ENCODE assay signal across 1 cellular context in the genomic region with DNA sequence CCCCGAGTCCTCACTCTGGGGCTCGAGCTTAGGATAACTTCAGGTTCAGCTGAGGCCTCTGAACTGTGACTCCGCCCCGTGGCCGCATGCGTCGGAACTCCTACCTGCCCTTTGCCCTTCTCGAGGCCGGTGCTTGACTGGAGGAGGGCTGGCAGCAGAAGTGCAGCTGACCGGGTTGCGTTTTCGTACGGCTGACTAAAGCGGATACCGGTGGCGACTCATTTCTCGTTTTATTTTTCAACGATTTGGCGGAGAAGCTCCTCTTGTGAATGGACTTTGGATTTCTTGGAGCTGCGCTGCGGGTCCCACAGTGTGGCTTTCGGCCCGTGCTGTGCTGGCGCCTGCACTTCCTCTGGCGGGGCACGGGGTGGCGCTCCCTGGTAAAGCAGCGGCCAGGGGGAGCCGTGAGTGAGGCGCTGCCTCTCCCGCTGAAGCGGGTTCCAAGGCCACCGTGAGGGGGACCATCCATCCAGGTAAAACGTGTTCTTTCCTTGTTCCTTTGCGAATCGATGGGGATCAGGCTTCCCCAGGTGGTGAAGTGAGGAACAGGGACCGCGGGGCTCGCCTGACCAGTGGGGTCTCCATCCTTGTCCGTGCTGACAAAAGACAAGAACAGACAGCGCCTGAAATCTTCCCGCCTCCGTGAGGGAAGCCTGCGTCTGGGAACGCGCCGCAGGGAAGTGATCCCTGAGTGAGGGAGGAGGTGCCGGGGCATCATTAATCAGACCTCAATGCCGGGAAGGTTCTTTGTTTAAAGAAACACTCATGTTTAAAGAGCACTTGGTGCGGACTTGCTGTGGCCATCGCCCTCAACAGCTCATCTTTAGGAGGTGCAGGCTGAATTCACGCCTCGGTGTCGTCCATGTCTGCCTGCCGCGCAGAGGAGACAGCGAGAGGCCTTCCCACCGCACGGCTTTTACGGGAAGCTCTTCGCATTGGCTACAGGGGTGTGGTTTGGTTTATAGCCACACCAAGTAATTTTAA.
TF ChIP-seq lines count a peak whose summit lies in the region.

No MANE protein-coding gene starts in this region.

TF ChIP-seq in HepG2, 621 proteins besides CTCF, POLR2A, EP300 and RAD21 (continued from another document and continues in another):
- TF ChIP-seq, protein P1, sequence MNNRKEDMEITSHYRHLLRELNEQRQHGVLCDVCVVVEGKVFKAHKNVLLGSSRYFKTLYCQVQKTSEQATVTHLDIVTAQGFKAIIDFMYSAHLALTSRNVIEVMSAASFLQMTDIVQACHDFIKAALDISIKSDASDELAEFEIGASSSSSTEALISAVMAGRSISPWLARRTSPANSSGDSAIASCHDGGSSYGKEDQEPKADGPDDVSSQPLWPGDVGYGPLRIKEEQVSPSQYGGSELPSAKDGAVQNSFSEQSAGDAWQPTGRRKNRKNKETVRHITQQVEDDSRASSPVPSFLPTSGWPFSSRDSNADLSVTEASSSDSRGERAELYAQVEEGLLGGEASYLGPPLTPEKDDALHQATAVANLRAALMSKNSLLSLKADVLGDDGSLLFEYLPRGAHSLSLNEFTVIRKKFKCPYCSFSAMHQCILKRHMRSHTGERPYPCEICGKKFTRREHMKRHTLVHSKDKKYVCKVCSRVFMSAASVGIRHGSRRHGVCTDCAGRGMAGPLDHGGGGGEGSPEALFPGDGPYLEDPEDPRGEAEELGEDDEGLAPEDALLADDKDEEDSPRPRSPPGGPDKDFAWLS (CRISPR knock-in tag; IDR thresholded peaks at IDR 0.05; ENCODE audit: borderline replicate concordance): peak; percentile 20; the same call in 1 of the 2 replicates
- TF ChIP-seq ZNF441 (CRISPR knock-in tag; IDR thresholded peaks at IDR 0.05; ENCODE audit: borderline replicate concordance) (peak; percentile 86), MBD4 (IDR thresholded peaks at IDR 0.05; ENCODE audit: borderline replicate concordance, low read length) (no peak), ZNF281 (CRISPR knock-in tag; IDR thresholded peaks at IDR 0.05; ENCODE audit: borderline replicate concordance) (no peak; the same call in 1 of the 2 replicates), BORCS8-MEF2B (CRISPR knock-in tag; IDR thresholded peaks at IDR 0.05) (peak; percentile 85; the same call in 1 of the 2 replicates), HOXA9 (CRISPR knock-in tag; IDR thresholded peaks at IDR 0.05; ENCODE audit: borderline replicate concordance) (peak; percentile 62; the same call in 1 of the 2 replicates), ZBTB8A (CRISPR knock-in tag; IDR thresholded peaks at IDR 0.05; ENCODE audit: borderline replicate concordance, low read depth) (peak; percentile 93; the same call in 1 of the 2 replicates), SRSF4 (IDR thresholded peaks at IDR 0.05; ENCODE audit: low read depth, low read length, poor library complexity, severe bottlenecking) (no peak), ZNF101 (CRISPR knock-in tag; IDR thresholded peaks at IDR 0.05; ENCODE audit: borderline replicate concordance, low read depth) (peak; percentile 74; the same call in 1 of the 2 replicates), JUND (CRISPR knock-in tag; IDR thresholded peaks at IDR 0.05) (peak; percentile 24; the same call in 1 of the 2 replicates), FOXJ3 (CRISPR knock-in tag; IDR thresholded peaks at IDR 0.05; ENCODE audit: borderline replicate concordance) (no peak), E2F1 (CRISPR knock-in tag; IDR thresholded peaks at IDR 0.05) (no peak), CREB3 (CRISPR knock-in tag; IDR thresholded peaks at IDR 0.05) (no peak), E2F2 (CRISPR knock-in tag; IDR thresholded peaks at IDR 0.05; ENCODE audit: borderline replicate concordance) (no peak), RFXAP (CRISPR knock-in tag; IDR thresholded peaks at IDR 0.05; ENCODE audit: borderline replicate concordance) (no peak; the same call in 1 of the 2 replicates), THAP9 (CRISPR knock-in tag; IDR thresholded peaks at IDR 0.05; ENCODE audit: borderline replicate concordance) (peak; percentile 98), KAT8 (CRISPR knock-in tag; IDR thresholded peaks at IDR 0.05) (peak; percentile 45; the same call in 1 of the 2 replicates), ZNF598 (CRISPR knock-in tag; IDR thresholded peaks at IDR 0.05; ENCODE audit: borderline replicate concordance) (peak; percentile 92; the same call in 1 of the 2 replicates), KLF12 (CRISPR knock-in tag; IDR thresholded peaks at IDR 0.05; ENCODE audit: borderline replicate concordance) (peak; percentile 16; the same call in 1 of the 2 replicates), HNRNPLL (IDR thresholded peaks at IDR 0.05; ENCODE audit: low read depth, low read length, poor library complexity, severe bottlenecking) (peak; percentile 77), ZNF501 (CRISPR knock-in tag; IDR thresholded peaks at IDR 0.05) (peak; percentile 98), ZBTB38 (CRISPR knock-in tag; IDR thresholded peaks at IDR 0.05) (peak; percentile 83), ZNF331 (CRISPR knock-in tag; IDR thresholded peaks at IDR 0.05) (no peak; the same call in 1 of the 2 replicates), ZNF782 (CRISPR knock-in tag; IDR thresholded peaks at IDR 0.05; ENCODE audit: borderline replicate concordance) (peak; percentile 38; the same call in 1 of the 2 replicates), SMC3 (IDR thresholded peaks at IDR 0.05; ENCODE audit: low read length) (peak; percentile 64), DMAP1 (CRISPR knock-in tag; IDR thresholded peaks at IDR 0.05) (peak; percentile 87), CC2D1A (CRISPR knock-in tag; IDR thresholded peaks at IDR 0.05) (no peak), ATF1 (CRISPR knock-in tag; IDR thresholded peaks at IDR 0.05) (no peak; the same call in 1 of the 2 replicates), ZNF510 (CRISPR knock-in tag; IDR thresholded peaks at IDR 0.05; ENCODE audit: low read depth) (peak; percentile 86; the same call in 1 of the 2 replicates), TBL1XR1 (IDR thresholded peaks at IDR 0.05; ENCODE audit: borderline replicate concordance, low read length, partially characterized antibody) (peak; percentile 8), HNF4A (CRISPR knock-in tag; IDR thresholded peaks at IDR 0.05) (peak; percentile 88), ZNF766 (CRISPR knock-in tag; IDR thresholded peaks at IDR 0.05; ENCODE audit: borderline replicate concordance) (0 out of 2 replicates have a peak, but pooled peaks have one; percentile 0), ZMAT3 (CRISPR knock-in tag; conservative IDR thresholded peaks at IDR 0.05) (peak; percentile 82), KLF11 (CRISPR knock-in tag; IDR thresholded peaks at IDR 0.05) (peak; percentile 22; the same call in 1 of the 2 replicates)
- TF ChIP-seq, protein P2, sequence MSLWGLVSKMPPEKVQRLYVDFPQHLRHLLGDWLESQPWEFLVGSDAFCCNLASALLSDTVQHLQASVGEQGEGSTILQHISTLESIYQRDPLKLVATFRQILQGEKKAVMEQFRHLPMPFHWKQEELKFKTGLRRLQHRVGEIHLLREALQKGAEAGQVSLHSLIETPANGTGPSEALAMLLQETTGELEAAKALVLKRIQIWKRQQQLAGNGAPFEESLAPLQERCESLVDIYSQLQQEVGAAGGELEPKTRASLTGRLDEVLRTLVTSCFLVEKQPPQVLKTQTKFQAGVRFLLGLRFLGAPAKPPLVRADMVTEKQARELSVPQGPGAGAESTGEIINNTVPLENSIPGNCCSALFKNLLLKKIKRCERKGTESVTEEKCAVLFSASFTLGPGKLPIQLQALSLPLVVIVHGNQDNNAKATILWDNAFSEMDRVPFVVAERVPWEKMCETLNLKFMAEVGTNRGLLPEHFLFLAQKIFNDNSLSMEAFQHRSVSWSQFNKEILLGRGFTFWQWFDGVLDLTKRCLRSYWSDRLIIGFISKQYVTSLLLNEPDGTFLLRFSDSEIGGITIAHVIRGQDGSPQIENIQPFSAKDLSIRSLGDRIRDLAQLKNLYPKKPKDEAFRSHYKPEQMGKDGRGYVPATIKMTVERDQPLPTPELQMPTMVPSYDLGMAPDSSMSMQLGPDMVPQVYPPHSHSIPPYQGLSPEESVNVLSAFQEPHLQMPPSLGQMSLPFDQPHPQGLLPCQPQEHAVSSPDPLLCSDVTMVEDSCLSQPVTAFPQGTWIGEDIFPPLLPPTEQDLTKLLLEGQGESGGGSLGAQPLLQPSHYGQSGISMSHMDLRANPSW (CRISPR knock-in tag; IDR thresholded peaks at IDR 0.05; ENCODE audit: borderline replicate concordance): peak; percentile 33; the same call in 1 of the 2 replicates
- TF ChIP-seq, protein P3, sequence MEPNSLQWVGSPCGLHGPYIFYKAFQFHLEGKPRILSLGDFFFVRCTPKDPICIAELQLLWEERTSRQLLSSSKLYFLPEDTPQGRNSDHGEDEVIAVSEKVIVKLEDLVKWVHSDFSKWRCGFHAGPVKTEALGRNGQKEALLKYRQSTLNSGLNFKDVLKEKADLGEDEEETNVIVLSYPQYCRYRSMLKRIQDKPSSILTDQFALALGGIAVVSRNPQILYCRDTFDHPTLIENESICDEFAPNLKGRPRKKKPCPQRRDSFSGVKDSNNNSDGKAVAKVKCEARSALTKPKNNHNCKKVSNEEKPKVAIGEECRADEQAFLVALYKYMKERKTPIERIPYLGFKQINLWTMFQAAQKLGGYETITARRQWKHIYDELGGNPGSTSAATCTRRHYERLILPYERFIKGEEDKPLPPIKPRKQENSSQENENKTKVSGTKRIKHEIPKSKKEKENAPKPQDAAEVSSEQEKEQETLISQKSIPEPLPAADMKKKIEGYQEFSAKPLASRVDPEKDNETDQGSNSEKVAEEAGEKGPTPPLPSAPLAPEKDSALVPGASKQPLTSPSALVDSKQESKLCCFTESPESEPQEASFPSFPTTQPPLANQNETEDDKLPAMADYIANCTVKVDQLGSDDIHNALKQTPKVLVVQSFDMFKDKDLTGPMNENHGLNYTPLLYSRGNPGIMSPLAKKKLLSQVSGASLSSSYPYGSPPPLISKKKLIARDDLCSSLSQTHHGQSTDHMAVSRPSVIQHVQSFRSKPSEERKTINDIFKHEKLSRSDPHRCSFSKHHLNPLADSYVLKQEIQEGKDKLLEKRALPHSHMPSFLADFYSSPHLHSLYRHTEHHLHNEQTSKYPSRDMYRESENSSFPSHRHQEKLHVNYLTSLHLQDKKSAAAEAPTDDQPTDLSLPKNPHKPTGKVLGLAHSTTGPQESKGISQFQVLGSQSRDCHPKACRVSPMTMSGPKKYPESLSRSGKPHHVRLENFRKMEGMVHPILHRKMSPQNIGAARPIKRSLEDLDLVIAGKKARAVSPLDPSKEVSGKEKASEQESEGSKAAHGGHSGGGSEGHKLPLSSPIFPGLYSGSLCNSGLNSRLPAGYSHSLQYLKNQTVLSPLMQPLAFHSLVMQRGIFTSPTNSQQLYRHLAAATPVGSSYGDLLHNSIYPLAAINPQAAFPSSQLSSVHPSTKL (CRISPR knock-in tag; IDR thresholded peaks at IDR 0.05): peak; percentile 46
